In genomic region chr3:148708409-148708808, GRCh38 we compare ENCODE assay signal across 25 cellular contexts. TPM values are rescaled to one million over a fixed set of nuclear protein-coding genes. Genes with fewer than 3 reads are reported as not detected.
"Had no signal": no experiment of that assay in that cellular context is flagged by ENCODE, and none has a peak within 500 bp of the region (broad histone marks: within the 10 kb centered on the region; RNA-seq: fewer than 3 reads in every experiment).

No MANE protein-coding gene starts in this region.

- H3K36me3 Mint-ChIP-seq: activated CD8-positive, alpha-beta memory T cell treated with anti-CD3 and anti-CD28 coated beads, Interleukin-2, amount 10 ng/mL, durations not matched to agents 7 days and 5 days; naive thymus-derived CD4-positive, alpha-beta T cell had no signal

- H3K4me1 Mint-ChIP-seq: activated CD8-positive, alpha-beta memory T cell treated with anti-CD3 and anti-CD28 coated beads, Interleukin-2, amount 10 ng/mL, durations not matched to agents 7 days and 5 days; activated naive CD8-positive, alpha-beta T cell treated with anti-CD3 and anti-CD28 coated beads, Interleukin-2, amount 50 U/mL, for 24 hours; naive thymus-derived CD4-positive, alpha-beta T cell had no signal

- H3K9me3 ChIP-seq: heart right ventricle, lower lobe of right lung, spleen, upper lobe of left lung had no signal

- H3K27me3 ChIP-seq: brain microvascular endothelial cell, heart right ventricle, spleen, upper lobe of left lung had no signal

- H3K27ac ChIP-seq: brain microvascular endothelial cell, heart right ventricle, lower lobe of right lung, spleen, upper lobe of left lung had no signal

- H3K9me3 Mint-ChIP-seq: activated CD8-positive, alpha-beta T cell treated with anti-CD3 and anti-CD28 coated beads for 36 hours; activated naive CD8-positive, alpha-beta T cell treated with anti-CD3 and anti-CD28 coated beads, Interleukin-2, amount 50 U/mL, for 24 hours had no signal

- H3K27ac Mint-ChIP-seq: activated CD8-positive, alpha-beta memory T cell treated with anti-CD3 and anti-CD28 coated beads, Interleukin-2, amount 10 ng/mL, durations not matched to agents 7 days and 5 days; activated CD8-positive, alpha-beta T cell treated with anti-CD3 and anti-CD28 coated beads for 36 hours; activated naive CD8-positive, alpha-beta T cell treated with anti-CD3 and anti-CD28 coated beads, Interleukin-2, amount 50 U/mL, for 24 hours; naive thymus-derived CD4-positive, alpha-beta T cell had no signal

- H3K36me3 ChIP-seq: brain microvascular endothelial cell, heart right ventricle, lower lobe of right lung, spleen, upper lobe of left lung had no signal

- H3K27me3 Mint-ChIP-seq: activated CD8-positive, alpha-beta memory T cell treated with anti-CD3 and anti-CD28 coated beads, Interleukin-2, amount 10 ng/mL, durations not matched to agents 7 days and 5 days; activated CD8-positive, alpha-beta T cell treated with anti-CD3 and anti-CD28 coated beads for 36 hours; activated naive CD8-positive, alpha-beta T cell treated with anti-CD3 and anti-CD28 coated beads, Interleukin-2, amount 50 U/mL, for 24 hours had no signal

- H3K4me1 ChIP-seq: lower lobe of right lung, upper lobe of left lung had no signal

- DNase-seq: activated CD4-positive, alpha-beta T cell treated with anti-CD3 and anti-CD28 coated beads for 48 hours; activated CD8-positive, alpha-beta memory T cell treated with anti-CD3 and anti-CD28 coated beads, Interleukin-2, amount 10 ng/mL, durations not matched to agents 7 days and 5 days; activated CD8-positive, alpha-beta T cell treated with anti-CD3 and anti-CD28 coated beads for 36 hours; activated effector memory CD4-positive, alpha-beta T cell treated with anti-CD3 and anti-CD28 coated beads, Interleukin-2, amount 50 U/mL, for 16 hours; activated naive CD4-positive, alpha-beta T cell treated with anti-CD3 and anti-CD28 coated beads, Interleukin-2, amount 50 U/mL, for 16 hours; activated naive CD8-positive, alpha-beta T cell treated with anti-CD3 and anti-CD28 coated beads, Interleukin-2, amount 50 U/mL, for 24 hours; activated T-cell treated with anti-CD3 and anti-CD28 coated beads for 4 hours; anterior cingulate cortex; brain microvascular endothelial cell; caudate nucleus; dermis blood vessel endothelial cell; effector CD8-positive, alpha-beta T cell; erythroblast; heart right ventricle; left colon; lower lobe of right lung; mesendoderm; naive thymus-derived CD4-positive, alpha-beta T cell; spleen; stimulated activated CD4-positive, alpha-beta T cell treated with anti-CD3 and anti-CD28 coated beads, Interleukin-4, amount 100 ng/mL, for 1 hour; stimulated activated naive CD4-positive, alpha-beta T cell treated with Interleukin-2 at 50 U/mL for 16 hours; T-helper 2 cell; upper lobe of left lung had no signal

- H3K4me3 ChIP-seq: heart right ventricle, lower lobe of right lung, spleen, upper lobe of left lung had no signal

- H3K4me3 Mint-ChIP-seq: activated CD8-positive, alpha-beta memory T cell treated with anti-CD3 and anti-CD28 coated beads, Interleukin-2, amount 10 ng/mL, durations not matched to agents 7 days and 5 days; activated CD8-positive, alpha-beta T cell treated with anti-CD3 and anti-CD28 coated beads for 36 hours; activated naive CD8-positive, alpha-beta T cell treated with anti-CD3 and anti-CD28 coated beads, Interleukin-2, amount 50 U/mL, for 24 hours; naive thymus-derived CD4-positive, alpha-beta T cell had no signal

- ATAC-seq: activated CD8-positive, alpha-beta memory T cell treated with anti-CD3 and anti-CD28 coated beads, Interleukin-2, amount 10 ng/mL, durations not matched to agents 7 days and 5 days; activated CD8-positive, alpha-beta T cell treated with anti-CD3 and anti-CD28 coated beads for 36 hours; activated naive CD8-positive, alpha-beta T cell treated with anti-CD3 and anti-CD28 coated beads, Interleukin-2, amount 50 U/mL, for 24 hours; heart right ventricle; left colon; lower lobe of right lung had no signal

RNA-seq across cellular contexts. Expression of gene AGTR1, which starts 10.7 kb away (rescaled TPM):
- total RNA-seq: activated CD8-positive, alpha-beta memory T cell treated with anti-CD3 and anti-CD28 coated beads, Interleukin-2, amount 10 ng/mL, durations not matched to agents 7 days and 5 days; activated CD8-positive, alpha-beta T cell treated with anti-CD3 and anti-CD28 coated beads for 36 hours; naive thymus-derived CD4-positive, alpha-beta T cell; renal cortical epithelial cell had no signal
- polyA plus RNA-seq: keratinocyte; naive thymus-derived CD4-positive, alpha-beta T cell had no signal
